Comparison of ENCODE assay signal across 25 cellular contexts in genomic region chr11:115682101-115682500, GRCh38.
DNase-seq lines count a peak whose midpoint lies in the region; ATAC-seq and TF ChIP-seq lines count a peak whose summit lies in the region.
"Had no signal": no experiment of that assay in that cellular context is flagged by ENCODE, and none has a peak within 500 bp of the region (broad histone marks: within the 10 kb centered on the region; RNA-seq: fewer than 3 reads in every experiment).

No MANE protein-coding gene starts in this region.

- peaks cover 2% of the 10 kb centered on the region for H3K27me3 Mint-ChIP-seq in endothelial cell (ENCODE audit: unreplicated experiment)

- peak overlapping the region; percentile 10; the same call in 1 of the 2 replicates for H4K91ac ChIP-seq in IMR-90 (ENCODE audit: insufficient read depth, low read depth, low read length)

- TF ChIP-seq CTCF in IMR-90 (conservative IDR thresholded peaks at IDR 0.05; ENCODE audit: low read depth, low read length): no peak
- TF ChIP-seq CTCF in endothelial cell (IDR thresholded peaks at IDR 0.05; ENCODE audit: unreplicated experiment): no peak
- TF ChIP-seq CTCF in sigmoid colon (IDR thresholded peaks at IDR 0.05): no peak
- TF ChIP-seq CTCF in esophagus muscularis mucosa (IDR thresholded peaks at IDR 0.05): no peak

- no peak overlapping the region for H3K56ac ChIP-seq in IMR-90 (ENCODE audit: extremely low read depth, insufficient read depth, low read length)

- H3K4ac ChIP-seq in IMR-90 (ENCODE audit: low read depth, low read length): peak overlapping the region; percentile 18; the same call in 1 of the 2 replicates

- no peaks in the 10 kb centered on the region for H3K9me3 Mint-ChIP-seq in endothelial cell (ENCODE audit: unreplicated experiment)
- H3K9me3 Mint-ChIP-seq: GM23338 had no signal

- H3K27me3 ChIP-seq in IMR-90 (ENCODE audit: control insufficient read depth, insufficient read depth, low read length): peaks cover 4% of the 10 kb centered on the region
- H3K27me3 ChIP-seq in sigmoid colon: no peaks in the 10 kb centered on the region
- no peaks in the 10 kb centered on the region for H3K27me3 ChIP-seq in esophagus muscularis mucosa

- H3K4me1 ChIP-seq in IMR-90 (ENCODE audit: control insufficient read depth, insufficient read depth, low read length) (peaks cover 5% of the 10 kb centered on the region), sigmoid colon (no peaks in the 10 kb centered on the region), esophagus muscularis mucosa (no peaks in the 10 kb centered on the region)
- H3K4me1 ChIP-seq: Caco-2, HAP-1 had no signal

- no peak overlapping the region for H3K9ac ChIP-seq in IMR-90 (ENCODE audit: low read depth, low read length)

- H3K36me3 ChIP-seq in IMR-90 (ENCODE audit: control insufficient read depth, insufficient read depth, low read length) (no peaks in the 10 kb centered on the region), sigmoid colon (no peaks in the 10 kb centered on the region), esophagus muscularis mucosa (no peaks in the 10 kb centered on the region)
- H3K36me3 ChIP-seq: HAP-1 had no signal

- peak overlapping the region; percentile 44; the same call in 1 of the 2 replicates for H3K23ac ChIP-seq in IMR-90 (ENCODE audit: low read depth, low read length)

- no peaks in the 10 kb centered on the region for H3K4me1 Mint-ChIP-seq in endothelial cell (ENCODE audit: unreplicated experiment)
- H3K4me1 Mint-ChIP-seq: B cell had no signal

- H2AFZ ChIP-seq in IMR-90 (replicated peaks; ENCODE audit: low read length, poor library complexity): no peak overlapping the region
- H2AFZ ChIP-seq: GM23338 had no signal

- ATAC-seq in IMR-90 (ENCODE audit: low read depth) (peak; percentile 79), left lobe of liver (no peak)
- ATAC-seq: CD8-positive, alpha-beta T cell; GM23338; Panc1 had no signal

- intact Hi-C loops in IMR-90 (cut with micrococcal nuclease): loop anchor here (2.0 kb wide), 1 partner anchor 43 kb away; no protein-coding TSS in a partner anchor
- intact Hi-C loops in sigmoid colon (cut with DNase I): no loop called here
- intact Hi-C loops in esophagus muscularis mucosa (cut with DNase I): no loop called here

- peak overlapping the region; percentile 18 for H3K14ac ChIP-seq in IMR-90 (replicated peaks; ENCODE audit: low read depth, low read length)

- TF ChIP-seq EP300 in sigmoid colon (IDR thresholded peaks at IDR 0.05) (no peak), esophagus muscularis mucosa (IDR thresholded peaks at IDR 0.05) (no peak)

- no peak overlapping the region for H3K4me2 ChIP-seq in IMR-90 (ENCODE audit: low read depth, low read length)
- H3K4me2 ChIP-seq: GM23338 had no signal

- H2BK120ac ChIP-seq in IMR-90 (ENCODE audit: low read depth, low read length): peak overlapping the region; percentile 44

- no peak overlapping the region for H3K4me3 ChIP-seq in IMR-90 (ENCODE audit: insufficient read depth, low read depth, low read length)
- no peak overlapping the region for H3K4me3 ChIP-seq in sigmoid colon
- H3K4me3 ChIP-seq in esophagus muscularis mucosa: no peak overlapping the region
- H3K4me3 ChIP-seq: GM23338, HAP-1 had no signal

- H2AK9ac ChIP-seq in IMR-90 (replicated peaks; ENCODE audit: low read depth, low read length, poor library complexity): no peak overlapping the region

- dilution Hi-C loops in IMR-90 (cut with HindIII; ENCODE audit: low sequenced_read_pairs, unreplicated experiment): no loop called here

- CTCF ChIA-PET in IMR-90 (lab: Yijun Ruan, JAX): no interaction called here

- H2BK20ac ChIP-seq in IMR-90 (ENCODE audit: low read depth, low read length): peak overlapping the region; percentile 27

- H4K5ac ChIP-seq in IMR-90 (ENCODE audit: low read depth, low read length): no peak overlapping the region

- BruUV-seq in IMR-90 (replicated peaks; lab: Mats Ljungman, UMichigan): no TSS peak

- peak overlapping the region; percentile 12; the same call in 1 of the 3 replicates for H2BK15ac ChIP-seq in IMR-90 (ENCODE audit: low read depth, low read length)

- no peak overlapping the region for H2BK5ac ChIP-seq in IMR-90 (ENCODE audit: low read depth, low read length, poor library complexity, severe bottlenecking)

- no peaks in the 10 kb centered on the region for H3K36me3 Mint-ChIP-seq in endothelial cell (ENCODE audit: low read depth, unreplicated experiment)
- H3K36me3 Mint-ChIP-seq: CD8-positive, alpha-beta T cell had no signal

- DNase-seq in DMS79 (lab: John Stamatoyannopoulos, UW) (peak; percentile 75), IMR-90 (peak; percentile 78), endothelial cell (ENCODE audit: low spot score) (no peak), sigmoid colon (peak; percentile 11), H4 (ENCODE audit: low spot score) (no peak), DMS53 treated with DMSO at 0.1 percent for 48 hours (lab: John Stamatoyannopoulos, UW; ENCODE audit: unreplicated experiment) (no peak), esophagus muscularis mucosa (ENCODE audit: extremely low spot score) (no peak), left lobe of liver (ENCODE audit: low spot score) (no peak)
- DNase-seq: Caco-2; CD8-positive, alpha-beta T cell; DND-41; HFFc6; KG1; MM.1S; NCI-H1417; NCI-H1694; NCI-H2029 treated with DMSO at 0.1 percent for 48 hours; NCI-H2227 treated with DMSO at 0.1 percent for 48 hours; NCI-H69; SHP77 treated with DMSO at 0.1 percent for 48 hours had no signal

- H3K9me1 ChIP-seq in IMR-90 (ENCODE audit: insufficient read depth, low read length): peaks cover 2% of the 10 kb centered on the region; the same call in 1 of the 2 replicates

- H3K9me3 ChIP-seq in IMR-90 (ENCODE audit: control insufficient read depth, insufficient read depth, low read length) (no peaks in the 10 kb centered on the region), sigmoid colon (no peaks in the 10 kb centered on the region), esophagus muscularis mucosa (peaks cover 0 to 10% (median 0%) of the 10 kb centered on the region in 4 donors)
- H3K9me3 ChIP-seq: HAP-1 had no signal

- no CpG with 5 or more reads among the region's 5 CpGs for WGBS in IMR-90 (ENCODE audit: extremely low coverage in 2 of 2, insufficient read length in 1 of 2), 2 experiments
- 89 to 91% methylated on average over 5 of the region's 5 CpGs for WGBS in sigmoid colon, 2 donors
- WGBS in esophagus muscularis mucosa: 84% methylated on average over 5 of the region's 5 CpGs

- no peak overlapping the region; a peak in 1 of 4 replicates for H4K8ac ChIP-seq in IMR-90 (ENCODE audit: low read depth in 2 of 2, low read length in 2 of 2)

- TF ChIP-seq RAD21 in IMR-90 (IDR thresholded peaks at IDR 0.05; ENCODE audit: low read length): no peak

- no peak overlapping the region for H2AK5ac ChIP-seq in IMR-90 (ENCODE audit: low read depth, low read length)

- POLR2A ChIA-PET in IMR-90 (lab: Charles Lee; ENCODE audit: unreplicated experiment): no interaction called here

- peak overlapping the region; percentile 19 for H3K4me3 Mint-ChIP-seq in endothelial cell (ENCODE audit: unreplicated experiment)
- H3K4me3 Mint-ChIP-seq: B cell; CD8-positive, alpha-beta T cell; GM23338; HFFc6 had no signal

- H3K27ac Mint-ChIP-seq in endothelial cell (ENCODE audit: unreplicated experiment): no peak overlapping the region
- H3K27ac Mint-ChIP-seq: B cell; CD8-positive, alpha-beta T cell; GM23338; HFFc6 had no signal

- TF ChIP-seq POLR2A in IMR-90 (IDR thresholded peaks at IDR 0.05; ENCODE audit: low read depth, low read length) (no peak), sigmoid colon (IDR thresholded peaks at IDR 0.05) (no peak), esophagus muscularis mucosa (IDR thresholded peaks at IDR 0.05; ENCODE audit: low read depth) (no peak)

- no peaks in the 10 kb centered on the region for H4K20me1 ChIP-seq in IMR-90 (ENCODE audit: insufficient read depth, low read length)

- in situ Hi-C loops in IMR-90 (cut with MboI; ENCODE audit: low sequenced_read_pairs): no loop called here

- H3K18ac ChIP-seq in IMR-90 (ENCODE audit: low read depth, low read length): no peak overlapping the region

- no peaks in the 10 kb centered on the region for H3K79me1 ChIP-seq in IMR-90 (ENCODE audit: low read depth in 1 of 2, low read length in 2 of 2)

- no peak overlapping the region for H3K27ac ChIP-seq in IMR-90 (ENCODE audit: insufficient read depth, low read length)
- no peak overlapping the region for H3K27ac ChIP-seq in sigmoid colon
- H3K27ac ChIP-seq in esophagus muscularis mucosa (replicated peaks in 1 of 4): no peak overlapping the region
- H3K27ac ChIP-seq: C4-2B had no signal

TF ChIP-seq in IMR-90, 13 proteins besides CTCF, POLR2A, EP300 and RAD21:
- peak; percentile 96 for TF ChIP-seq BHLHE40 (IDR thresholded peaks at IDR 0.05; ENCODE audit: low read depth, low read length)
- TF ChIP-seq MAZ (IDR thresholded peaks at IDR 0.05; ENCODE audit: borderline replicate concordance, low read depth, low read length): no peak

Comparison
In these comparisons a context has a peak if more than half of its experiments do, and no peak if none do; other contexts are left out.
1. DNase-seq: peak in DMS79 (single experiment), IMR-90 (single experiment) and sigmoid colon (single experiment); none in endothelial cell (single experiment), H4 (single experiment), DMS53 treated with DMSO at 0.1 percent for 48 hours (single experiment), esophagus muscularis mucosa (single experiment) and left lobe of liver (single experiment).